In genomic region chr10:123153486-123154091, GRCh38 we compare ENCODE assay signal across 9 cellular contexts. TPM values are rescaled to one million over a fixed set of nuclear protein-coding genes. Genes with fewer than 3 reads are reported as not detected.
A peak's percentile ranks its signal among the peaks of the same experiment; 100 is the strongest.
DNase-seq lines count a peak whose midpoint lies in the region; ATAC-seq, FAIRE-seq and TF ChIP-seq lines count a peak whose summit lies in the region.
"Had no signal": no experiment of that assay in that cellular context is flagged by ENCODE, and none has a peak within 500 bp of the region (broad histone marks: within the 10 kb centered on the region; RNA-seq: fewer than 3 reads in every experiment).

No MANE protein-coding gene starts in this region.

- H3K27ac ChIP-seq in CD8-positive, alpha-beta T cell (ENCODE audit: low read depth, low read length), result no peak overlapping the region
- H3K27ac ChIP-seq in Karpas-422 (ENCODE audit: low read length), result no peak overlapping the region

- ATAC-seq in CD8-positive, alpha-beta T cell, result no peak
- no peak for ATAC-seq in GM18870 (IDR thresholded peaks at IDR 0.05; ENCODE audit: unreplicated experiment)

- no peak for TF ChIP-seq CTCF in CD8-positive, alpha-beta T cell (IDR thresholded peaks at IDR 0.05)
- no peak for TF ChIP-seq CTCF in MCF 10A (IDR thresholded peaks at IDR 0.05; ENCODE audit: unreplicated experiment)
- TF ChIP-seq CTCF in neural crest cell (conservative IDR thresholded peaks at IDR 0.05), result no peak

- no peak for FAIRE-seq in urothelium cell line (lab: Jason Lieb, UNC)

- peak overlapping the region; percentile 29 for H3K4me2 ChIP-seq in Karpas-422 (ENCODE audit: low read depth, low read length, poor library complexity, severe bottlenecking)

- H3K9me3 Mint-ChIP-seq in CD8-positive, alpha-beta T cell, result no peaks in the 10 kb centered on the region
- H3K9me3 Mint-ChIP-seq in MCF 10A (ENCODE audit: unreplicated experiment) (no peaks in the 10 kb centered on the region), neural crest cell (no peaks in the 10 kb centered on the region)

- H3K27me3 ChIP-seq in CD8-positive, alpha-beta T cell (ENCODE audit: insufficient read depth, low read length), result peaks cover 13% of the 10 kb centered on the region
- H3K27me3 ChIP-seq in Karpas-422 (ENCODE audit: low read length), result no peaks in the 10 kb centered on the region

- POLR2A ChIA-PET in CD8-positive, alpha-beta T cell (lab: Charles Lee), result interaction anchor here (0.8 to 2.4 kb wide), 8 partner anchors 10 to 172 kb away, joined by 3 to 14 read pairs (median 4); partner anchors contain the start of genes ACADSB and IKZF5
- POLR2A ChIA-PET in MCF 10A (lab: Yijun Ruan, JAX), result interaction anchor here (0.6 to 3.6 kb wide), 23 partner anchors 8 to 842 kb away, joined by 3 to 39 read pairs (median 4); partner anchors contain the start of genes ACADSB and IKZF5

- H3K4me1 Mint-ChIP-seq in CD8-positive, alpha-beta T cell (ENCODE audit: low read depth), result peaks cover 73% of the 10 kb centered on the region
- H3K4me1 Mint-ChIP-seq in MCF 10A (ENCODE audit: insufficient read depth, unreplicated experiment), result peaks cover 32% of the 10 kb centered on the region
- H3K4me1 Mint-ChIP-seq in neural crest cell, result peaks cover 45% of the 10 kb centered on the region

- CTCF ChIA-PET in CD8-positive, alpha-beta T cell (lab: Charles Lee), result interaction anchor here (0.6 to 2.1 kb wide), 5 partner anchors 13 to 174 kb away, joined by 3 to 9 read pairs (median 4); partner anchors contain the start of gene PSTK
- CTCF ChIA-PET in MCF 10A (lab: Yijun Ruan, JAX), result interaction anchor here (0.6 to 1.8 kb wide), 9 partner anchors 9 to 357 kb away, joined by 3 to 12 read pairs (median 4); no protein-coding TSS in a partner anchor

- peaks cover 10% of the 10 kb centered on the region for H3K36me3 ChIP-seq in CD8-positive, alpha-beta T cell (ENCODE audit: insufficient read depth, low read length)
- peaks cover 35% of the 10 kb centered on the region for H3K36me3 ChIP-seq in Karpas-422 (ENCODE audit: insufficient read depth, low read length)

- H3K36me3 Mint-ChIP-seq in CD8-positive, alpha-beta T cell, result peaks cover 41% of the 10 kb centered on the region
- H3K36me3 Mint-ChIP-seq in MCF 10A (ENCODE audit: insufficient read depth, unreplicated experiment) (peaks cover 30% of the 10 kb centered on the region), neural crest cell (ENCODE audit: low read depth) (peaks cover 15% of the 10 kb centered on the region)

- H3K4me3 ChIP-seq in CD8-positive, alpha-beta T cell (ENCODE audit: low read depth, low read length), result peak overlapping the region; percentile 81
- no peak overlapping the region for H3K4me3 ChIP-seq in Karpas-422 (ENCODE audit: low read length)

- H3K27me3 Mint-ChIP-seq in CD8-positive, alpha-beta T cell (ENCODE audit: low read depth), result peaks cover 17% of the 10 kb centered on the region
- H3K27me3 Mint-ChIP-seq in MCF 10A (ENCODE audit: insufficient read depth, unreplicated experiment), result peaks cover 9% of the 10 kb centered on the region
- peaks cover 54% of the 10 kb centered on the region for H3K27me3 Mint-ChIP-seq in neural crest cell (ENCODE audit: low read depth)

- H3K9me3 ChIP-seq in CD8-positive, alpha-beta T cell (ENCODE audit: low read length), result no peaks in the 10 kb centered on the region
- H3K9me3 ChIP-seq in Karpas-422 (ENCODE audit: low read length), result no peaks in the 10 kb centered on the region
- H3K9me3 ChIP-seq: adrenal gland had no signal

- peak overlapping the region; percentile 100 for H3K4me3 Mint-ChIP-seq in CD8-positive, alpha-beta T cell
- H3K4me3 Mint-ChIP-seq in MCF 10A (ENCODE audit: unreplicated experiment), result peak overlapping the region; percentile 95
- peak overlapping the region; percentile 99 for H3K4me3 Mint-ChIP-seq in neural crest cell

- no TSS peak for BruUV-seq in MCF 10A (replicated peaks; lab: Mats Ljungman, UMichigan)

- peaks cover 71% of the 10 kb centered on the region for H3K4me1 ChIP-seq in CD8-positive, alpha-beta T cell (ENCODE audit: insufficient read depth, low read length)
- peaks cover 45% of the 10 kb centered on the region for H3K4me1 ChIP-seq in Karpas-422 (ENCODE audit: low read length)

- intact Hi-C loops in CD8-positive, alpha-beta T cell (cut with DNase I, micrococcal nuclease), result loop anchor here (1.0 to 10.0 kb wide), 15 partner anchors 19 to 1761 kb away; partner anchors contain the start of genes C10orf88 (in 2 of the 2), FAM24B (in 2 of the 2), IKZF5 (in 2 of the 2) and ABRAXAS2 (in 1 of the 2)
- intact Hi-C loops in MCF 10A (cut with micrococcal nuclease), result loop anchor here (2.0 to 10.0 kb wide), 2 partner anchors 131 to 227 kb away; no protein-coding TSS in a partner anchor

- peaks cover 44% of the 10 kb centered on the region for H3K79me2 ChIP-seq in Karpas-422 (ENCODE audit: low read length)

- peak overlapping the region; percentile 77 for H2AFZ ChIP-seq in Karpas-422 (ENCODE audit: low read length)

- no peak for DNase-seq in CD8-positive, alpha-beta T cell
- DNase-seq in Karpas-422, result no peak
- no peak for DNase-seq in MCF 10A (ENCODE audit: unreplicated experiment)
- no peak for DNase-seq in neural crest cell (ENCODE audit: low read depth, low spot score)
- DNase-seq in urothelium cell line (ENCODE audit: low spot score), result no peak
- DNase-seq in NCI-H2227 (lab: John Stamatoyannopoulos, UW; ENCODE audit: unreplicated experiment), result no peak
- DNase-seq in NCI-H2171 (lab: John Stamatoyannopoulos, UW), result no peak

- H3K27ac Mint-ChIP-seq in CD8-positive, alpha-beta T cell, result peak overlapping the region; percentile 99
- H3K27ac Mint-ChIP-seq in MCF 10A (ENCODE audit: low read depth, unreplicated experiment) (peak overlapping the region; percentile 92), neural crest cell (ENCODE audit: unreplicated experiment) (no peak overlapping the region)

- peaks cover 29% of the 10 kb centered on the region for H4K20me1 ChIP-seq in Karpas-422 (ENCODE audit: insufficient read depth, low read depth, low read length)

- no peaks in the 10 kb centered on the region for H3K9me2 ChIP-seq in Karpas-422 (replicated peaks; ENCODE audit: insufficient read depth, low read length)

- no peak overlapping the region; the same call in 1 of the 2 replicates for H3K9ac ChIP-seq in Karpas-422 (ENCODE audit: low read length)

RNA-seq across cellular contexts. Expression of gene BUB3, which starts 0.6 kb away (rescaled TPM):
- total RNA-seq in CD8-positive, alpha-beta T cell, result 100 to 1,000 TPM; 166 to 167 TPM
- total RNA-seq in Karpas-422 (2014; rRNA removed; shearing (Covaris generic); ENCODE audit: low replicate concordance), result 183 and 393 TPM in 2 replicates
- 185 and 197 TPM in 2 replicates for total RNA-seq in MCF 10A (2022)
- total RNA-seq in neural crest cell, result 171 and 182 TPM in 2 replicates

RNA-seq across cellular contexts. Expression of gene HMX2, which starts 5.7 kb away (rescaled TPM):
- not detected for total RNA-seq in CD8-positive, alpha-beta T cell
- not detected in 2 replicates for total RNA-seq in Karpas-422 (2014; rRNA removed; shearing (Covaris generic); ENCODE audit: low replicate concordance)
- total RNA-seq in MCF 10A (2022) (not detected in 2 replicates), neural crest cell (not detected in 2 replicates)
- total RNA-seq: adrenal gland had no signal

RNA-seq across cellular contexts. Expression of gene HMX3, which starts 17.8 kb away (rescaled TPM):
- under 1 TPM; 0.35 to 0.47 TPM for total RNA-seq in CD8-positive, alpha-beta T cell
- total RNA-seq in Karpas-422 (2014; rRNA removed; shearing (Covaris generic); ENCODE audit: low replicate concordance), result not detected in 2 replicates
- total RNA-seq in MCF 10A (2022), result not detected in 2 replicates
- total RNA-seq in neural crest cell, result not detected in 2 replicates
